ENCODE assay signal across 29 cellular contexts in genomic region chr16:87198881-87199280, GRCh38.
"Had no signal": no experiment of that assay in that cellular context is flagged by ENCODE, and none has a peak within 500 bp of the region (broad histone marks: within the 10 kb centered on the region; RNA-seq: fewer than 3 reads in every experiment).

No MANE protein-coding gene starts in this region.

- H3K36me3 Mint-ChIP-seq: activated naive CD8-positive, alpha-beta T cell treated with anti-CD3 and anti-CD28 coated beads, Interleukin-2, amount 10 ng/mL, durations not matched to agents 7 days and 5 days had no signal

- H3K4me3 ChIP-seq: adrenal gland, MG63, Peyer's patch, SJCRH30 had no signal

- H3K9ac ChIP-seq: KMS-11 had no signal

- H3K4me1 Mint-ChIP-seq: activated CD4-positive, alpha-beta T cell treated with anti-CD3 and anti-CD28 coated beads, Interleukin-2, amount 10 ng/mL, durations not matched to agents 7 days and 5 days; activated naive CD8-positive, alpha-beta T cell treated with anti-CD3 and anti-CD28 coated beads, Interleukin-2, amount 10 ng/mL, durations not matched to agents 7 days and 5 days; activated T-helper 17 cell treated with anti-CD3 and anti-CD28 coated beads, Interleukin-2, amount 50 U/mL, for 72 hours; T-helper 17 cell had no signal

- H3K27me3 ChIP-seq: adrenal gland, MG63, Peyer's patch, SJCRH30 had no signal

- ATAC-seq: activated T-helper 17 cell treated with anti-CD3 and anti-CD28 coated beads, Interleukin-2, amount 50 U/mL, for 72 hours; T-helper 17 cell had no signal

- H3K27ac Mint-ChIP-seq: activated CD4-positive, alpha-beta memory T cell treated with anti-CD3 and anti-CD28 coated beads, Interleukin-2, amount 10 ng/mL, durations not matched to agents 7 days and 5 days; activated CD4-positive, alpha-beta T cell treated with anti-CD3 and anti-CD28 coated beads, Interleukin-2, amount 10 ng/mL, durations not matched to agents 7 days and 5 days; activated naive CD4-positive, alpha-beta T cell treated with anti-CD3 and anti-CD28 coated beads for 36 hours; activated T-helper 17 cell treated with anti-CD3 and anti-CD28 coated beads, Interleukin-2, amount 50 U/mL, for 72 hours; T-helper 17 cell had no signal

- H3K4me2 ChIP-seq: KMS-11 had no signal

- H3K9me3 ChIP-seq: adrenal gland, MG63, Peyer's patch, SJCRH30 had no signal

- H3K27ac ChIP-seq: adrenal gland, KMS-11, Peyer's patch, RWPE1, SJCRH30 had no signal

- H3K9me3 Mint-ChIP-seq: activated CD4-positive, alpha-beta memory T cell treated with anti-CD3 and anti-CD28 coated beads, Interleukin-2, amount 10 ng/mL, durations not matched to agents 7 days and 5 days; activated CD4-positive, alpha-beta T cell treated with anti-CD3 and anti-CD28 coated beads, Interleukin-2, amount 10 ng/mL, durations not matched to agents 7 days and 5 days; activated naive CD4-positive, alpha-beta T cell treated with anti-CD3 and anti-CD28 coated beads for 36 hours; activated T-helper 17 cell treated with anti-CD3 and anti-CD28 coated beads, Interleukin-2, amount 50 U/mL, for 72 hours had no signal

- H3K4me1 ChIP-seq: Peyer's patch, SJCRH30 had no signal

- DNase-seq: activated CD4-positive, alpha-beta memory T cell treated with anti-CD3 and anti-CD28 coated beads, Interleukin-2, amount 10 ng/mL, durations not matched to agents 7 days and 5 days; activated CD4-positive, alpha-beta T cell treated with anti-CD3 and anti-CD28 coated beads, Interleukin-2, amount 10 ng/mL, durations not matched to agents 7 days and 5 days; activated CD4-positive, CD25-positive, alpha-beta regulatory T cell; activated gamma-delta T cell; activated naive CD4-positive, alpha-beta T cell treated with anti-CD3 and anti-CD28 coated beads for 36 hours; activated naive CD8-positive, alpha-beta T cell treated with anti-CD3 and anti-CD28 coated beads, Interleukin-2, amount 10 ng/mL, durations not matched to agents 7 days and 5 days; activated T-cell treated with anti-CD3 and anti-CD28 coated beads for 4 hours; activated T-cell treated with anti-CD3 and anti-CD28 coated beads, Interleukin-2, amount 50 U/mL, for 48 hours; adrenal gland; anterior cingulate cortex; central memory CD4-positive, alpha-beta T cell; MG63; MV-4-11; NCI-H1092 treated with DMSO at 0.1 percent for 48 hours; NCI-H1417 treated with DMSO at 0.1 percent for 48 hours; NCI-H1694 treated with DMSO at 0.1 percent for 48 hours; NCI-H2029 treated with DMSO at 0.1 percent for 48 hours; NCI-H345; NCI-H510A; NCI-H526 treated with DMSO at 0.1 percent for 48 hours; NCI-H82; Peyer's patch; Right ventricle myocardium superior; SJCRH30; T-helper 17 cell; T1000 had no signal

- H3K36me3 ChIP-seq: adrenal gland, MG63, Peyer's patch, SJCRH30 had no signal

- H3K4me3 Mint-ChIP-seq: activated CD4-positive, alpha-beta memory T cell treated with anti-CD3 and anti-CD28 coated beads, Interleukin-2, amount 10 ng/mL, durations not matched to agents 7 days and 5 days; activated CD4-positive, alpha-beta T cell treated with anti-CD3 and anti-CD28 coated beads, Interleukin-2, amount 10 ng/mL, durations not matched to agents 7 days and 5 days; activated naive CD4-positive, alpha-beta T cell treated with anti-CD3 and anti-CD28 coated beads for 36 hours; activated naive CD8-positive, alpha-beta T cell treated with anti-CD3 and anti-CD28 coated beads, Interleukin-2, amount 10 ng/mL, durations not matched to agents 7 days and 5 days; activated T-helper 17 cell treated with anti-CD3 and anti-CD28 coated beads, Interleukin-2, amount 50 U/mL, for 72 hours; T-helper 17 cell had no signal
